In genomic region chr15:68187559-68187958, GRCh38 we compare ENCODE assay signal across 9 cellular contexts. TPM values are rescaled to one million over a fixed set of nuclear protein-coding genes. Genes with fewer than 3 reads are reported as not detected.
A peak's percentile ranks its signal among the peaks of the same experiment; 100 is the strongest.
DNase-seq lines count a peak whose midpoint lies in the region; FAIRE-seq and TF ChIP-seq lines count a peak whose summit lies in the region.
"Had no signal": no experiment of that assay in that cellular context is flagged by ENCODE, and none has a peak within 500 bp of the region (broad histone marks: within the 10 kb centered on the region; RNA-seq: fewer than 3 reads in every experiment).

No MANE protein-coding gene starts in this region.

- no peak overlapping the region for H3K56ac ChIP-seq in H1 (replicated peaks; ENCODE audit: insufficient read length, low read depth, low read length)

- H3K4me1 ChIP-seq in H1 (replicated peaks in 1 of 4; ENCODE audit: control insufficient read depth in 3 of 4, insufficient read depth in 4 of 4, low read length in 3 of 4), result no peaks in the 10 kb centered on the region; a peak in 1 of 7 replicates

- no peaks in the 10 kb centered on the region for H3K9me3 ChIP-seq in H1 (ENCODE audit: insufficient read depth in 2 of 2, low read depth in 1 of 2, low read length in 1 of 2)

- no peaks in the 10 kb centered on the region for H3K79me2 ChIP-seq in H1 (ENCODE audit: control insufficient read depth in 1 of 2, insufficient read depth in 2 of 2, low read length in 2 of 2)

- H2AK5ac ChIP-seq in H1 (ENCODE audit: low read depth, low read length), result no peak overlapping the region

- H2BK12ac ChIP-seq in H1 (ENCODE audit: low read depth, low read length), result no peak overlapping the region

- no peak overlapping the region for H3K18ac ChIP-seq in H1 (ENCODE audit: extremely low read depth, low read length)

- H2BK5ac ChIP-seq in H1 (ENCODE audit: low read depth, low read length), result no peak overlapping the region

- no peak overlapping the region for H3K4me2 ChIP-seq in H1 (ENCODE audit: insufficient read depth in 1 of 2, low read depth in 2 of 2, low read length in 2 of 2)

- no peaks in the 10 kb centered on the region for H3K27me3 Mint-ChIP-seq in type B pancreatic cell

- no peak overlapping the region for H2BK120ac ChIP-seq in H1 (replicated peaks; ENCODE audit: low read depth, low read length)

- H2BK20ac ChIP-seq in H1 (ENCODE audit: low read length), result no peak overlapping the region

- no peaks in the 10 kb centered on the region for H3K9me3 Mint-ChIP-seq in type B pancreatic cell

- H3K9ac ChIP-seq in H1 (replicated peaks in 1 of 4; ENCODE audit: extremely low read depth in 1 of 4, low read depth in 3 of 4, low read length in 3 of 4), result no peak overlapping the region

- H3K4me3 ChIP-seq in BJ (ENCODE audit: low read depth, low read length), result no peak overlapping the region
- no peak overlapping the region for H3K4me3 ChIP-seq in H1 (ENCODE audit: extremely low read depth in 1 of 4, insufficient read depth in 2 of 4, low read depth in 3 of 4, low read length in 4 of 4)

- no peak for TF ChIP-seq EP300 in H1 (IDR thresholded peaks at IDR 0.05; ENCODE audit: borderline replicate concordance in 1 of 2, low read depth in 2 of 2, low read length in 2 of 2)

- H3K27ac Mint-ChIP-seq in type B pancreatic cell, result no peak overlapping the region

- H3K14ac ChIP-seq in H1 (ENCODE audit: insufficient read length), result no peak overlapping the region

- no peak overlapping the region for H4K91ac ChIP-seq in H1 (replicated peaks; ENCODE audit: insufficient read length, low read length)

- no peak overlapping the region for H3K27ac ChIP-seq in H1 (ENCODE audit: low read depth, low read length)

- H3K4me1 Mint-ChIP-seq in type B pancreatic cell (ENCODE audit: unreplicated experiment), result no peaks in the 10 kb centered on the region

- TF ChIP-seq RAD21 in H1 (IDR thresholded peaks at IDR 0.05 in 1 of 2, conservative IDR thresholded peaks at IDR 0.05 in 1 of 2; ENCODE audit: low read depth in 2 of 2, low read length in 2 of 2), result no peak

- TF ChIP-seq POLR2A in H1 (IDR thresholded peaks at IDR 0.05; ENCODE audit: control extremely low read depth in 1 of 2, low read depth in 2 of 2, low read length in 2 of 2) (no peak), erythroblast (IDR thresholded peaks at IDR 0.05; ENCODE audit: low read length) (no peak)

- H2AFZ ChIP-seq in H1 (ENCODE audit: low read length), result no peak overlapping the region

- CTCF ChIA-PET in BJ (lab: Yijun Ruan, JAX) (no interaction called here), H1 (lab: Charles Lee; ENCODE audit: partially characterized antibody) (no interaction called here)

- 92% methylated on average over 9 of the region's 9 CpGs; no CpG with 5 or more reads in 1 of the 2 experiments for WGBS in H1 (ENCODE audit: extremely low coverage in 1 of 2, insufficient coverage in 1 of 2, insufficient read length in 1 of 2, insufficient replicate concordance in 2 of 2, low coverage in 1 of 2, low lambda C conversion rate in 2 of 2, missing lambda C conversion rate in 1 of 2), 2 experiments

- H3K27me3 ChIP-seq in BJ (ENCODE audit: control insufficient read depth, insufficient read depth, low read length) (no peaks in the 10 kb centered on the region), H1 (replicated peaks in 1 of 4; ENCODE audit: control insufficient read depth in 3 of 4, extremely low read depth in 1 of 4, insufficient read depth in 3 of 4, low read length in 3 of 4) (no peaks in the 10 kb centered on the region)

- no peak overlapping the region for H3K23ac ChIP-seq in H1 (ENCODE audit: insufficient read length)

- no peak for TF ChIP-seq CTCF in BJ (IDR thresholded peaks at IDR 0.05; ENCODE audit: insufficient read depth, low read depth, low read length)
- TF ChIP-seq CTCF in H1 (IDR thresholded peaks at IDR 0.05; ENCODE audit: control extremely low read depth in 1 of 3, insufficient read depth in 1 of 3, low read depth in 1 of 3, low read length in 3 of 3), result no peak
- no peak for TF ChIP-seq CTCF in type B pancreatic cell (conservative IDR thresholded peaks at IDR 0.05)

- POLR2A ChIA-PET in BJ (lab: Charles Lee) (no interaction called here), H1 (lab: Charles Lee; ENCODE audit: partially characterized antibody) (no interaction called here)

- no peaks in the 10 kb centered on the region for H3K79me1 ChIP-seq in H1 (ENCODE audit: low read depth, low read length)

- no peaks in the 10 kb centered on the region for H4K20me1 ChIP-seq in H1 (replicated peaks in 1 of 2; ENCODE audit: control insufficient read depth in 1 of 2, insufficient read depth in 2 of 2, low read length in 2 of 2)

- FAIRE-seq in H1 (lab: Jason Lieb, UNC), result no peak

- no peak overlapping the region for H3K4ac ChIP-seq in H1 (replicated peaks; ENCODE audit: insufficient read length, low read depth, low read length)

- H3K23me2 ChIP-seq in H1 (ENCODE audit: low read depth, low read length), result no peaks in the 10 kb centered on the region

- peak; percentile 59 for DNase-seq in BJ (ENCODE audit: low read depth)
- peak; percentile 46 to 88 for DNase-seq in NCI-H446 (lab: John Stamatoyannopoulos, UW)
- no peak for DNase-seq in H1 (ENCODE audit: low read depth in 1 of 2, low spot score in 2 of 2)
- peak; percentile 43 for DNase-seq in occipital lobe (lab: John Stamatoyannopoulos, UW)
- no peak for DNase-seq in GDM1 (lab: John Stamatoyannopoulos, UW)
- no peak for DNase-seq in NCI-H1417 (lab: John Stamatoyannopoulos, UW)
- no peak for DNase-seq in erythroblast (lab: John Stamatoyannopoulos, UW)
- DNase-seq in type B pancreatic cell (ENCODE audit: extremely low spot score, unreplicated experiment), result no peak
- DNase-seq: activated effector memory CD4-positive, alpha-beta T cell treated with Interleukin-2 at 50 U/mL for 16 hours had no signal

- no peak overlapping the region for H3K4me3 Mint-ChIP-seq in type B pancreatic cell

- no peak overlapping the region for H4K8ac ChIP-seq in H1 (ENCODE audit: extremely low read depth, insufficient read depth, low read length)

- H3K36me3 ChIP-seq in BJ (ENCODE audit: control insufficient read depth, insufficient read depth, low read length) (peaks cover 4% of the 10 kb centered on the region), H1 (ENCODE audit: control insufficient read depth in 2 of 4, insufficient read depth in 4 of 4, low read length in 3 of 4) (peaks cover 0 to 49% (median 19%) of the 10 kb centered on the region in 4 experiments; a peak in 5 of 8 replicates)

- H3K36me3 Mint-ChIP-seq in type B pancreatic cell, result peaks cover 48% of the 10 kb centered on the region

- no peak overlapping the region for H4K5ac ChIP-seq in H1 (ENCODE audit: insufficient read length, low read depth, low read length)

- H2BK15ac ChIP-seq in H1 (ENCODE audit: low read length), result no peak overlapping the region

TF ChIP-seq in H1, 55 proteins besides CTCF, POLR2A, EP300 and RAD21:
- TF ChIP-seq POLR2AphosphoS5 (IDR thresholded peaks at IDR 0.05; ENCODE audit: low read depth, low read length), result peak; percentile 43; the same call in 1 of the 2 replicates
- no peak for TF ChIP-seq SUZ12 (IDR thresholded peaks at IDR 0.05; ENCODE audit: low read length)

RNA-seq across cellular contexts. Expression of gene CALML4, which starts 17.6 kb away (rescaled TPM):
- polyA plus RNA-seq in BJ (2011; rRNA removed) (0.47 and 1.2 TPM in 2 replicates), H1 (2011; rRNA removed) (3.5 and 3.8 TPM in 2 replicates)
- polyA minus RNA-seq in BJ (2011; rRNA and poly(A)+ RNA removed), result 0.31 and 0.33 TPM in 2 replicates
- total RNA-seq in H1 (2021; fragmentation: NEBNext Ultra II Directional; extraction: Animal tissue kit (Norgen Biotek cat#: 25700)), result 9.3 and 12.5 TPM in 2 replicates
- polyA plus RNA-seq in H1 (2011; cell fraction: cytosol; rRNA removed), result 6.9 TPM
- 9.3 TPM for polyA plus RNA-seq in H1 (2011; cell fraction: nucleus; rRNA removed)
- 9.9 to 16.6 TPM (median 13.0 TPM) in 4 replicates for polyA plus RNA-seq in H1 (2012, experiment 1 of 2)
- 5.2 TPM for polyA plus RNA-seq in H1 (2012, experiment 2 of 2)
- polyA plus RNA-seq in H1 (2013, experiment 1 of 2), result 21.4 TPM
- 22.4 TPM for polyA plus RNA-seq in H1 (2013, experiment 2 of 2)
- 4.7 and 5.8 TPM in 2 replicates for polyA minus RNA-seq in H1 (2011; rRNA and poly(A)+ RNA removed)
- polyA minus RNA-seq in H1 (2011; cell fraction: cytosol; rRNA and poly(A)+ RNA removed), result 4.7 TPM
- polyA minus RNA-seq in H1 (2011; cell fraction: nucleus; rRNA and poly(A)+ RNA removed), result 10.9 TPM
- total RNA-seq in occipital lobe (2.2 TPM), type B pancreatic cell (ENCODE audit: low replicate concordance) (8.9 and 9.4 TPM in 2 replicates)

RNA-seq across cellular contexts. Expression of gene CLN6, which starts 42.0 kb away (rescaled TPM):
- 22.1 and 25.4 TPM in 2 replicates for polyA plus RNA-seq in BJ (2011; rRNA removed)
- polyA minus RNA-seq in BJ (2011; rRNA and poly(A)+ RNA removed), result 25.1 and 27.1 TPM in 2 replicates
- 60.0 and 62.3 TPM in 2 replicates for total RNA-seq in H1 (2021; fragmentation: NEBNext Ultra II Directional; extraction: Animal tissue kit (Norgen Biotek cat#: 25700))
- 137 and 140 TPM in 2 replicates for polyA plus RNA-seq in H1 (2011; rRNA removed)
- polyA plus RNA-seq in H1 (2011; cell fraction: cytosol; rRNA removed), result 83.3 TPM
- polyA plus RNA-seq in H1 (2011; cell fraction: nucleus; rRNA removed), result 151 TPM
- polyA plus RNA-seq in H1 (2012, experiment 1 of 2), result 40.9 to 66.3 TPM (median 64.6 TPM) in 4 replicates
- polyA plus RNA-seq in H1 (2012, experiment 2 of 2), result 62.3 TPM
- 62.0 TPM for polyA plus RNA-seq in H1 (2013, experiment 1 of 2)
- polyA plus RNA-seq in H1 (2013, experiment 2 of 2), result 74.5 TPM
- 182 and 205 TPM in 2 replicates for polyA minus RNA-seq in H1 (2011; rRNA and poly(A)+ RNA removed)
- polyA minus RNA-seq in H1 (2011; cell fraction: cytosol; rRNA and poly(A)+ RNA removed), result 53.9 TPM
- 87.0 TPM for polyA minus RNA-seq in H1 (2011; cell fraction: nucleus; rRNA and poly(A)+ RNA removed)
- total RNA-seq in occipital lobe, result 7.6 TPM
- 29.5 and 43.0 TPM in 2 replicates for total RNA-seq in type B pancreatic cell (ENCODE audit: low replicate concordance)

Comparison
In these comparisons a context has a peak if more than half of its experiments do, and no peak if none do; other contexts are left out.
1. DNase-seq: peak in BJ (single experiment), NCI-H446 (2 of 2) and occipital lobe (single experiment); none in H1 (0 of 2), GDM1 (single experiment), NCI-H1417 (0 of 3), erythroblast (0 of 2) and type B pancreatic cell (single experiment).